Comparison of ENCODE assay signal across 23 cellular contexts in genomic region chr12:81950871-81951270, GRCh38.
"Had no signal": no experiment of that assay in that cellular context is flagged by ENCODE, and none has a peak within 500 bp of the region (broad histone marks: within the 10 kb centered on the region; RNA-seq: fewer than 3 reads in every experiment).

No MANE protein-coding gene starts in this region.

- H3K9me3 Mint-ChIP-seq: endodermal cell; immature natural killer cell; mesothelial cell of epicardium; naive thymus-derived CD8-positive, alpha-beta T cell had no signal

- H3K36me3 ChIP-seq: esophagus muscularis mucosa, gastrocnemius medialis, heart left ventricle, left lung, lower lobe of right lung had no signal

- H3K4me3 Mint-ChIP-seq: effector memory CD8-positive, alpha-beta T cell; endodermal cell; mesothelial cell of epicardium; naive B cell; naive thymus-derived CD8-positive, alpha-beta T cell had no signal

- DNase-seq: effector CD8-positive, alpha-beta T cell; effector memory CD8-positive, alpha-beta T cell; endodermal cell; foreskin melanocyte; gastrocnemius medialis; heart left ventricle; hypothalamus; immature natural killer cell; islet precursor cell; left cardiac atrium; left lung; left ventricle myocardium superior; lower lobe of right lung; mesenchymal stem cell; mucosa of descending colon; naive B cell; naive thymus-derived CD8-positive, alpha-beta T cell had no signal

- H2AFZ ChIP-seq: hepatocyte had no signal

- H3K27ac Mint-ChIP-seq: effector memory CD8-positive, alpha-beta T cell; endodermal cell; mesothelial cell of epicardium; naive B cell; naive thymus-derived CD8-positive, alpha-beta T cell had no signal

- H3K27me3 ChIP-seq: esophagus muscularis mucosa, gastrocnemius medialis, heart left ventricle, hepatocyte, left lung had no signal

- ATAC-seq: effector memory CD8-positive, alpha-beta T cell; gastrocnemius medialis; heart left ventricle; left cardiac atrium; left lung; left ventricle myocardium superior; lower lobe of right lung; mucosa of descending colon; naive thymus-derived CD8-positive, alpha-beta T cell had no signal

- H3K4me1 Mint-ChIP-seq: endodermal cell, mesothelial cell of epicardium, naive B cell had no signal

- H3K4me1 ChIP-seq: esophagus muscularis mucosa, gastrocnemius medialis, lower lobe of right lung had no signal

- H3K4me2 ChIP-seq: hepatocyte had no signal

- H3K36me3 Mint-ChIP-seq: mesothelial cell of epicardium; naive B cell; naive thymus-derived CD8-positive, alpha-beta T cell had no signal

- H3K79me2 ChIP-seq: hepatocyte had no signal

- FAIRE-seq: colon, endometrium had no signal

- H3K9me3 ChIP-seq: esophagus muscularis mucosa, gastrocnemius medialis, heart left ventricle, left lung, lower lobe of right lung, mucosa of descending colon had no signal

- H3K4me3 ChIP-seq: coronary artery, esophagus muscularis mucosa, gastrocnemius medialis, heart left ventricle, hepatocyte, left lung, lower lobe of right lung, mucosa of descending colon had no signal

- H3K27ac ChIP-seq: coronary artery, esophagus muscularis mucosa, gastrocnemius medialis, heart left ventricle, hepatocyte, lower lobe of right lung had no signal

- H3K27me3 Mint-ChIP-seq: effector memory CD8-positive, alpha-beta T cell; naive B cell; naive thymus-derived CD8-positive, alpha-beta T cell had no signal
